In genomic region chr19:12800873-12801465, GRCh38 we compare ENCODE assay signal across 8 cellular contexts. TPM values are rescaled to one million over a fixed set of nuclear protein-coding genes. Genes with fewer than 3 reads are reported as not detected.
DNase-seq lines count a peak whose midpoint lies in the region; ATAC-seq and TF ChIP-seq lines count a peak whose summit lies in the region.

No MANE protein-coding gene starts in this region.

- H3K4me1 ChIP-seq in psoas muscle: peaks cover 20% of the 10 kb centered on the region

- DNase-seq in activated CD4-positive, CD25-positive, alpha-beta regulatory T cell (lab: John Stamatoyannopoulos, UW): no peak
- DNase-seq in activated T-cell treated with anti-CD3 and anti-CD28 coated beads, Interleukin-2, amount 50 U/mL, for 4 hours: no peak
- DNase-seq in glutamatergic neuron (peak; percentile 59), psoas muscle (peak; percentile 48 to 70), RKO (ENCODE audit: low spot score) (no peak)

- H3K4me3 Mint-ChIP-seq in activated T-cell treated with anti-CD3 and anti-CD28 coated beads, Interleukin-2, amount 50 U/mL, for 4 hours: peak overlapping the region; percentile 86
- H3K4me3 Mint-ChIP-seq in glutamatergic neuron (ENCODE audit: unreplicated experiment): peak overlapping the region; percentile 94

- no peaks in the 10 kb centered on the region for H3K27me3 ChIP-seq in psoas muscle (ENCODE audit: insufficient read depth in 3 of 3, low read length in 2 of 3)

- peaks cover 29% of the 10 kb centered on the region for H3K4me1 Mint-ChIP-seq in activated T-cell treated with anti-CD3 and anti-CD28 coated beads, Interleukin-2, amount 50 U/mL, for 4 hours (ENCODE audit: low read depth)
- peaks cover 17% of the 10 kb centered on the region for H3K4me1 Mint-ChIP-seq in glutamatergic neuron (ENCODE audit: low read depth, unreplicated experiment)

- WGBS in psoas muscle, 3 donors: 7 to 10% (median 8%) methylated on average over 36 to 38 of the region's 38 CpGs

- peak overlapping the region; percentile 87 for H3K27ac Mint-ChIP-seq in glutamatergic neuron (ENCODE audit: unreplicated experiment)

- H3K9me3 ChIP-seq in psoas muscle: no peaks in the 10 kb centered on the region

- H3K9me3 Mint-ChIP-seq in activated T-cell treated with anti-CD3 and anti-CD28 coated beads, Interleukin-2, amount 50 U/mL, for 4 hours: no peaks in the 10 kb centered on the region
- H3K9me3 Mint-ChIP-seq in glutamatergic neuron (ENCODE audit: unreplicated experiment): peaks cover 19% of the 10 kb centered on the region

- peaks cover 0 to 31% of the 10 kb centered on the region in 2 donors for H3K36me3 ChIP-seq in psoas muscle (ENCODE audit: insufficient read depth in 1 of 2, low read depth in 1 of 2)

- ATAC-seq in activated CD4-positive, CD25-positive, alpha-beta regulatory T cell treated with anti-CD3 and anti-CD28 coated beads, Interleukin-2, amount 50 U/mL, for 24 hours: peak; percentile 9 to 29
- peak; percentile 44 to 47 for ATAC-seq in activated T-cell treated with anti-CD3 and anti-CD28 coated beads, Interleukin-2, amount 50 U/mL, for 4 hours
- ATAC-seq in psoas muscle: peak; percentile 22 to 51 (median 38)
- ATAC-seq in GM19351 (IDR thresholded peaks at IDR 0.05; ENCODE audit: unreplicated experiment): no peak
- ATAC-seq in GM21423 (IDR thresholded peaks at IDR 0.05; ENCODE audit: unreplicated experiment): no peak

- peak overlapping the region; percentile 82 for H3K27ac ChIP-seq in psoas muscle

- peak overlapping the region; percentile 96 for H3K4me3 ChIP-seq in psoas muscle

- TF ChIP-seq CTCF in glutamatergic neuron (IDR thresholded peaks at IDR 0.05; ENCODE audit: partially characterized antibody, unreplicated experiment) (no peak), psoas muscle (IDR thresholded peaks at IDR 0.05) (no peak)

- no peaks in the 10 kb centered on the region for H3K27me3 Mint-ChIP-seq in activated T-cell treated with anti-CD3 and anti-CD28 coated beads, Interleukin-2, amount 50 U/mL, for 4 hours (ENCODE audit: low read depth)
- H3K27me3 Mint-ChIP-seq in glutamatergic neuron (ENCODE audit: unreplicated experiment): peaks cover 13% of the 10 kb centered on the region

- intact Hi-C loops in psoas muscle (cut with DNase I): loop anchor here in 1 of 2 donors (5.0 to 10.0 kb wide), 2 partner anchors 39 to 134 kb away; partner anchors contain the start of genes CALR and FARSA

- H3K36me3 Mint-ChIP-seq in activated T-cell treated with anti-CD3 and anti-CD28 coated beads, Interleukin-2, amount 50 U/mL, for 4 hours (ENCODE audit: insufficient read depth): no peaks in the 10 kb centered on the region
- H3K36me3 Mint-ChIP-seq in glutamatergic neuron (ENCODE audit: unreplicated experiment): no peaks in the 10 kb centered on the region

RNA-seq across cellular contexts. Expression of gene PRDX2, which starts 0.6 kb away (rescaled TPM):
- 100 to 1,000 TPM; 185 to 224 (median 211) TPM for total RNA-seq in activated T-cell treated with anti-CD3 and anti-CD28 coated beads, Interleukin-2, amount 50 U/mL, for 4 hours
- 671 TPM for total RNA-seq in glutamatergic neuron (ENCODE audit: unreplicated experiment)
- total RNA-seq in psoas muscle: 100 to 1,000 TPM; 273 to 419 (median 370) TPM
- polyA plus RNA-seq in psoas muscle: 100 to 1,000 TPM; 329 to 535 (median 396) TPM

RNA-seq across cellular contexts. Expression of gene THSD8, which starts 0.9 kb away (rescaled TPM):
- total RNA-seq in activated T-cell treated with anti-CD3 and anti-CD28 coated beads, Interleukin-2, amount 50 U/mL, for 4 hours: 10 to 100 TPM; 10.3 to 18.8 (median 12.6) TPM
- total RNA-seq in glutamatergic neuron (ENCODE audit: unreplicated experiment) (14.4 TPM), psoas muscle (1 to 10 TPM in 3 of 4 donors, under 1 TPM in 1; 0.92 to 3.2 (median 2.0) TPM)
- polyA plus RNA-seq in psoas muscle: 1 to 10 TPM; 1.9 to 2.5 (median 2.0) TPM

RNA-seq across cellular contexts. Expression of gene RNASEH2A, which starts 5.4 kb away (rescaled TPM):
- total RNA-seq in activated T-cell treated with anti-CD3 and anti-CD28 coated beads, Interleukin-2, amount 50 U/mL, for 4 hours: 10 to 100 TPM; 32.3 to 42.7 (median 39.1) TPM
- total RNA-seq in glutamatergic neuron (ENCODE audit: unreplicated experiment) (16.7 TPM), psoas muscle (1 to 10 TPM; 2.4 to 5.0 (median 3.0) TPM)
- 1 to 10 TPM; 3.6 to 9.0 (median 8.6) TPM for polyA plus RNA-seq in psoas muscle

RNA-seq across cellular contexts. Expression of gene JUNB, which starts 9.7 kb away (rescaled TPM):
- 100 to 1,000 TPM; 261 to 295 (median 287) TPM for total RNA-seq in activated T-cell treated with anti-CD3 and anti-CD28 coated beads, Interleukin-2, amount 50 U/mL, for 4 hours
- 24.9 TPM for total RNA-seq in glutamatergic neuron (ENCODE audit: unreplicated experiment)
- 100 to 1,000 TPM in 2 of 4 donors, 10 to 100 TPM in 2; 29.2 to 217 (median 73.6) TPM for total RNA-seq in psoas muscle
- 100 to 1,000 TPM in 1 of 3 donors, 10 to 100 TPM in 2; 25.1 to 145 (median 31.9) TPM for polyA plus RNA-seq in psoas muscle

RNA-seq across cellular contexts. Expression of gene HOOK2, which starts 25.6 kb away (rescaled TPM):
- total RNA-seq in activated T-cell treated with anti-CD3 and anti-CD28 coated beads, Interleukin-2, amount 50 U/mL, for 4 hours: 1 to 10 TPM; 5.9 to 8.4 (median 6.0) TPM
- total RNA-seq in glutamatergic neuron (ENCODE audit: unreplicated experiment) (40.1 TPM), psoas muscle (10 to 100 TPM; 20.3 to 33.0 (median 23.8) TPM)
- 10 to 100 TPM; 11.3 to 21.7 (median 19.0) TPM for polyA plus RNA-seq in psoas muscle

Comparison
In these comparisons a context has a peak if more than half of its experiments do, and no peak if none do; other contexts are left out.
1. ATAC-seq: peak in activated CD4-positive, CD25-positive, alpha-beta regulatory T cell treated with anti-CD3 and anti-CD28 coated beads, Interleukin-2, amount 50 U/mL, for 24 hours (2 of 2), activated T-cell treated with anti-CD3 and anti-CD28 coated beads, Interleukin-2, amount 50 U/mL, for 4 hours (2 of 2) and psoas muscle (4 of 4); none in GM19351 (single experiment) and GM21423 (single experiment).
2. DNase-seq: peak in glutamatergic neuron (single experiment) and psoas muscle (2 of 2); none in activated CD4-positive, CD25-positive, alpha-beta regulatory T cell (0 of 4), activated T-cell treated with anti-CD3 and anti-CD28 coated beads, Interleukin-2, amount 50 U/mL, for 4 hours (single experiment) and RKO (single experiment).